14 cellular contexts compared by ENCODE assay signal in genomic region chr1:193185206-193185605, GRCh38. TPM values are rescaled to one million over a fixed set of nuclear protein-coding genes. Genes with fewer than 3 reads are reported as not detected.
DNase-seq lines count a peak whose midpoint lies in the region; ATAC-seq, FAIRE-seq and TF ChIP-seq lines count a peak whose summit lies in the region.
"Had no signal": no experiment of that assay in that cellular context is flagged by ENCODE, and none has a peak within 500 bp of the region (broad histone marks: within the 10 kb centered on the region; RNA-seq: fewer than 3 reads in every experiment).

No MANE protein-coding gene starts in this region.

- peak; percentile 12 for DNase-seq in DMS 273 (lab: John Stamatoyannopoulos, UW; ENCODE audit: unreplicated experiment)
- no peak for DNase-seq in DMS 273 treated with DMSO at 0.1 percent for 48 hours (lab: John Stamatoyannopoulos, UW)
- DNase-seq in osteoblast (ENCODE audit: insufficient read length, low spot score, missing footprints), result no peak
- DNase-seq in NOMO-1 treated with DMSO at 0.1 percent for 48 hours (lab: John Stamatoyannopoulos, UW; ENCODE audit: unreplicated experiment), result no peak
- DNase-seq in GM10248 (ENCODE audit: extremely low spot score), result no peak
- DNase-seq: 8988T; effector CD8-positive, alpha-beta T cell; naive B cell; NCI-H187 had no signal

- H3K4me1 ChIP-seq in duodenal mucosa (ENCODE audit: control insufficient read depth in 1 of 2, insufficient read depth in 2 of 2, low read length in 2 of 2) (peaks cover 12 to 42% of the 10 kb centered on the region in 2 donors), osteoblast (ENCODE audit: insufficient read depth, low read length) (peaks cover 20% of the 10 kb centered on the region)

- H3K27ac ChIP-seq in duodenal mucosa (ENCODE audit: low read depth, low read length), result no peak overlapping the region
- H3K27ac ChIP-seq in osteoblast (ENCODE audit: low read depth, low read length), result no peak overlapping the region

- H4K20me1 ChIP-seq in osteoblast (ENCODE audit: insufficient read depth, low read length), result peaks cover 6% of the 10 kb centered on the region

- H3K36me3 ChIP-seq in duodenal mucosa (ENCODE audit: control insufficient read depth in 1 of 2, insufficient read depth in 2 of 2, low read length in 2 of 2), result no peaks in the 10 kb centered on the region
- no peaks in the 10 kb centered on the region for H3K36me3 ChIP-seq in osteoblast (ENCODE audit: insufficient read depth, low read length)
- H3K36me3 ChIP-seq: WERI-Rb-1 had no signal

- peak; percentile 3 for FAIRE-seq in G401.6 (lab: Jason Lieb, UNC)

- peak overlapping the region; percentile 90 for H3K4me2 ChIP-seq in osteoblast (ENCODE audit: insufficient read depth, low read length)

- POLR2A ChIA-PET in GM10248 (lab: Yijun Ruan, JAX), result no interaction called here

- peaks cover 84% of the 10 kb centered on the region for H3K79me2 ChIP-seq in osteoblast (ENCODE audit: insufficient read depth, low read length)

- CTCF ChIA-PET in GM10248 (lab: Yijun Ruan, JAX), result interaction anchor here (1.4 to 2.4 kb wide), 2 partner anchors 10 to 153 kb away, joined by 3 to 11 read pairs; no protein-coding TSS in a partner anchor

- H2AFZ ChIP-seq in osteoblast (ENCODE audit: low read length), result no peak overlapping the region

- H3K27me3 ChIP-seq in duodenal mucosa (ENCODE audit: control insufficient read depth in 1 of 2, insufficient read depth in 2 of 2, low read length in 2 of 2) (no peaks in the 10 kb centered on the region), osteoblast (ENCODE audit: insufficient read depth, low read length) (no peaks in the 10 kb centered on the region)

- no peaks in the 10 kb centered on the region for H3K9me3 ChIP-seq in duodenal mucosa (ENCODE audit: control insufficient read depth in 1 of 2, low read length in 2 of 2)
- no peaks in the 10 kb centered on the region for H3K9me3 ChIP-seq in osteoblast (ENCODE audit: low read depth, low read length)

- TF ChIP-seq CTCF in osteoblast (IDR thresholded peaks at IDR 0.05; ENCODE audit: extremely low read depth, low read depth, low read length) (no peak), GM10248 (IDR thresholded peaks at IDR 0.05; ENCODE audit: control extremely low read depth, extremely low read depth, low read depth, missing control alignments) (no peak)

- no peak for ATAC-seq in GM18873 (IDR thresholded peaks at IDR 0.05; ENCODE audit: low FRiP score, unreplicated experiment)

- H3K4me3 ChIP-seq in duodenal mucosa (ENCODE audit: low read depth in 1 of 2, low read length in 2 of 2), result peak overlapping the region; percentile 63 to 64
- H3K4me3 ChIP-seq in osteoblast (ENCODE audit: insufficient read depth, low read length), result no peak overlapping the region

- H3K9ac ChIP-seq in duodenal mucosa (ENCODE audit: low read depth in 1 of 2, low read length in 2 of 2), result peak overlapping the region in 1 of 2 donors; percentile 24

RNA-seq across cellular contexts. Expression of gene B3GALT2, which starts 1.2 kb away (rescaled TPM):
- 2.1 and 2.2 TPM in 2 replicates for total RNA-seq in osteoblast
- total RNA-seq: HT-29 had no signal
